Comparison of ENCODE assay signal across 8 cellular contexts in genomic region chr3:33798418-33799201, GRCh38. TPM values are rescaled to one million over a fixed set of nuclear protein-coding genes. Genes with fewer than 3 reads are reported as not detected.
DNase-seq lines count a peak whose midpoint lies in the region; ATAC-seq, FAIRE-seq and TF ChIP-seq lines count a peak whose summit lies in the region.

Gene PDCD6IP, plus strand, starts transcription at chr3:33798630. Its CDS starts 99 bp downstream, at chr3:33798729.

- H3K4me3 ChIP-seq in AG10803 (ENCODE audit: low read length) (peak within 1 kb of the TSS; percentile 99), keratinocyte (ENCODE audit: control insufficient read depth in 2 of 3, extremely low read depth in 1 of 3, insufficient read depth in 2 of 3, low read depth in 1 of 3, low read length in 3 of 3) (peak within 1 kb of the TSS; percentile 91 to 100 (median 98))

- peak within 1 kb of the TSS; percentile 89 for H2AFZ ChIP-seq in keratinocyte (ENCODE audit: control insufficient read depth, low read length)

- no peaks in the 10 kb centered on the region for H3K9me1 ChIP-seq in keratinocyte (ENCODE audit: control insufficient read depth, extremely low read depth, insufficient read depth, low read length)

- H3K79me2 ChIP-seq in keratinocyte (ENCODE audit: control insufficient read depth, insufficient read depth, low read length): peaks cover 73% of the 10 kb centered on the region

- peaks cover 32% of the 10 kb centered on the region for H3K4me1 ChIP-seq in keratinocyte (ENCODE audit: control insufficient read depth, extremely low read depth, insufficient read depth, low read length)

- dilution Hi-C loops in keratinocyte (cut with MboI; ENCODE audit: extremely low pct_ligation_motif_present, low sequenced_read_pairs): loop anchor here (25.0 kb wide), 1 partner anchor 161 kb away; no protein-coding TSS in a partner anchor

- peak within 1 kb of the TSS; percentile 100 for H3K4me2 ChIP-seq in keratinocyte (ENCODE audit: control insufficient read depth, extremely low read depth, insufficient read depth, low read depth, low read length)

- no peaks in the 10 kb centered on the region for H3K27me3 ChIP-seq in keratinocyte (ENCODE audit: control insufficient read depth, extremely low read depth, insufficient read depth, low read length)

- ATAC-seq in GM18909 (IDR thresholded peaks at IDR 0.05; ENCODE audit: poor library complexity, unreplicated experiment) (peak; percentile 91), HG03175 (IDR thresholded peaks at IDR 0.05; ENCODE audit: unreplicated experiment) (peak; percentile 90)
- peak; percentile 83 to 89 for ATAC-seq in activated CD4-positive, CD25-positive, alpha-beta regulatory T cell treated with anti-CD3 and anti-CD28 coated beads, Interleukin-2, amount 50 U/mL, for 24 hours

- peak within 1 kb of the TSS; percentile 100 for H3K9ac ChIP-seq in keratinocyte (ENCODE audit: control insufficient read depth, extremely low read depth, insufficient read depth, low read length)

- peak within 1 kb of the TSS; percentile 99 for H3K27ac ChIP-seq in keratinocyte (ENCODE audit: control insufficient read depth, insufficient read depth, low read length)

- peak; percentile 85 for FAIRE-seq in keratinocyte (lab: Jason Lieb, UNC)

- H3K9me3 ChIP-seq in keratinocyte (ENCODE audit: control insufficient read depth, low read depth, low read length): no peaks in the 10 kb centered on the region

- peak; percentile 20; the same call in 1 of the 2 replicates for TF ChIP-seq CTCF in AG10803 (conservative IDR thresholded peaks at IDR 0.05; ENCODE audit: low read length)
- TF ChIP-seq CTCF in keratinocyte (optimal IDR thresholded peaks at IDR 0.05 in 1 of 3, IDR thresholded peaks at IDR 0.05 in 1 of 3, conservative IDR thresholded peaks at IDR 0.05 in 1 of 3; ENCODE audit: extremely low read depth in 1 of 3, insufficient read depth in 2 of 3, low read length in 3 of 3): peak in 1 of 3 experiments; percentile 21

- DNase-seq in AG10803 (ENCODE audit: low read depth): peak; percentile 92
- peak; percentile 17 to 83 for DNase-seq in NCI-H446 (lab: John Stamatoyannopoulos, UW)
- DNase-seq in cerebellar cortex (ENCODE audit: low spot score): peak; percentile 90
- DNase-seq in keratinocyte (ENCODE audit: low read depth, low spot score): peak; percentile 71
- peak; percentile 75 to 83 for DNase-seq in stimulated activated CD4-positive, alpha-beta T cell treated with anti-CD3 and anti-CD28 coated beads, Interleukin-15, amount 100 ng/mL, for 1 hour (ENCODE audit: low read depth in 1 of 2, low spot score in 1 of 2)

- H4K20me1 ChIP-seq in keratinocyte (ENCODE audit: control insufficient read depth, extremely low read depth, insufficient read depth, low read length): peaks cover 2% of the 10 kb centered on the region

- peaks cover 0 to 11% of the 10 kb centered on the region in 2 experiments for H3K36me3 ChIP-seq in keratinocyte (ENCODE audit: control insufficient read depth in 2 of 2, extremely low read depth in 1 of 2, insufficient read depth in 2 of 2, low read length in 2 of 2)

RNA-seq across cellular contexts. Expression of gene PDCD6IP, which starts in this region (rescaled TPM):
- 79.6 to 183 TPM (median 138 TPM) in 3 replicates for polyA plus RNA-seq in keratinocyte
- polyA plus RNA-seq in keratinocyte (2011; ENCODE audit: low read depth): 177 TPM
- polyA plus RNA-seq in keratinocyte (2011; cell fraction: cytosol; rRNA removed): 49.2 and 119 TPM in 2 replicates
- 119 and 145 TPM in 2 replicates for polyA plus RNA-seq in keratinocyte (2011; cell fraction: nucleus; rRNA removed)
- 108 and 138 TPM in 2 replicates for polyA plus RNA-seq in keratinocyte (2012; ENCODE audit: low replicate concordance)
- 58.3 to 126 TPM (median 115 TPM) in 3 replicates for polyA minus RNA-seq in keratinocyte
- 242 TPM for polyA minus RNA-seq in keratinocyte (2011; cell fraction: cytosol; rRNA and poly(A)+ RNA removed)
- polyA minus RNA-seq in keratinocyte (2011; cell fraction: nucleus; rRNA and poly(A)+ RNA removed): 177 and 207 TPM in 2 replicates

Comparison
In these comparisons a context has a peak if more than half of its experiments do, and no peak if none do; other contexts are left out.
1. Peak in every context shown above with its lines: DNase-seq, ATAC-seq, H3K4me3 ChIP-seq and H3K27ac ChIP-seq.